Comparison of ENCODE assay signal across 20 cellular contexts in the genomic region with DNA sequence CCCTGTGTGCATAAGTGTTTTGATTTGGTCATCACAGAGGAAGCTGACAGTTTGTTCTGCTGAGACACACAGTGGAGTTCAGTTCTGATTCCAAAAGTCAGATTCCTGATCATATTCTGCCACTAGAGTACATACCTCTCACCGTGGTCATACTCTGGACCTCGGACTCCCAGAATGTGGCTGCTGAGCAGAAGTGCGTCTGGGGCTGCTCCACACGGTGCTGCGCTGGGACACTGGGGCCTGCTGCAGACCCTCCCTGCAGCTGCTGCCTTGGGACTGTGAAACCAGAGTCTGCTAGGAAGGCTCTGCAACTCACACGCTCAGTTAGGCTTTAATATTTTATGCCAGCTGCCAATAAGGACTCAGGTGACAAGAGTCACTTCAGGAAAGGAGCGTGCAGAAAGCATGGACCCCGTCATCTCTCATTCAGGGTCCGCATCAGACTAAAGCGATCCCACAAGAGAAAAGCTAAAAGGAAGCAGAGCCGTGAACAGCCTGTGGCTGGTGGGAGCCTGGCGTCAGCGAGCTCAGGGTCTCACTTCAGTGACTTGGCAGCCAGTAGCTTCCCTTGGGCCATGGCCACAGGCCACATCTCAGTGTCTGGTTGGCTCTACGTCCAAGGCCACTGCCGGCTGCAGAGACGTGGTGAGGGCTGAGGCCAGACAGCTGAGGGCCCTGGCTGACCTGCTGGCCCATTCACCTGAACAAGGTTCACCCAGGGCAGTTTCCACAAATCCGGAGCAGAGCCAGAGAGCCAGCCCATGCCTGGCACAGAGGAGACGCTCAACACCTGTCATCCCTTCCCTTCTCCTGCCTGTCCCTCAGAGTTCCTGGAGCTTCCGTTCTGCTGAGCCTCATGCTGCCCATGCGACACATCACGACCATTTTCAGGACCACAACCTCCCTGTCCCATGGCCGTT. TPM values are rescaled to one million over a fixed set of nuclear protein-coding genes. Genes with fewer than 3 reads are reported as not detected.
DNase-seq lines count a peak whose midpoint lies in the region; ATAC-seq lines count a peak whose summit lies in the region.
"Had no signal": no experiment of that assay in that cellular context is flagged by ENCODE, and none has a peak within 500 bp of the region (broad histone marks: within the 10 kb centered on the region; RNA-seq: fewer than 3 reads in every experiment).

No MANE protein-coding gene starts in this region.

- no peaks in the 10 kb centered on the region for H3K9me3 ChIP-seq in duodenal mucosa (ENCODE audit: control insufficient read depth in 1 of 2, low read length in 2 of 2)
- H3K9me3 ChIP-seq: gastroesophageal sphincter had no signal

- H3K27ac ChIP-seq in duodenal mucosa (ENCODE audit: low read depth, low read length), result peak overlapping the region; percentile 14
- H3K27ac ChIP-seq: cardiac muscle cell, gastroesophageal sphincter had no signal

- H3K4me1 ChIP-seq in duodenal mucosa (ENCODE audit: control insufficient read depth in 1 of 2, insufficient read depth in 2 of 2, low read length in 2 of 2), result peaks cover 22% of the 10 kb centered on the region in 2 donors

- H3K27me3 Mint-ChIP-seq in activated T-cell treated with anti-CD3 and anti-CD28 coated beads, Interleukin-2, amount 50 U/mL, for 72 hours (ENCODE audit: low read depth), result peaks cover 18% of the 10 kb centered on the region

- no peak overlapping the region for H3K4me3 Mint-ChIP-seq in activated T-cell treated with anti-CD3 and anti-CD28 coated beads, Interleukin-2, amount 50 U/mL, for 72 hours
- H3K4me3 Mint-ChIP-seq: activated B cell treated with CpG ODN at 0.5 μM for 24 hours; naive thymus-derived CD4-positive, alpha-beta T cell had no signal

- DNase-seq in ACHN, result peak; percentile 72
- peak; percentile 36 for DNase-seq in NCI-H1694 treated with DMSO at 0.1 percent for 48 hours (lab: John Stamatoyannopoulos, UW)
- peak; percentile 85 for DNase-seq in myocyte (ENCODE audit: low read depth)
- no peak for DNase-seq in activated T-cell treated with anti-CD3 and anti-CD28 coated beads, Interleukin-2, amount 50 U/mL, for 72 hours
- DNase-seq: activated B cell treated with CpG ODN at 0.5 μM for 24 hours; activated naive CD4-positive, alpha-beta T cell treated with anti-CD3 and anti-CD28 coated beads, Interleukin-2, amount 50 U/mL, for 16 hours; Calu3; islet precursor cell; naive thymus-derived CD4-positive, alpha-beta T cell; NCI-H1105; NCI-H524; PC-3; stimulated activated naive CD8-positive, alpha-beta T cell treated with anti-CD3 and anti-CD28 coated beads, Interleukin-15, Interleukin-2, amounts not matched to agents 100 U/mL and 50 U/mL, for 24 hours; T-helper 1 cell had no signal

- H3K36me3 Mint-ChIP-seq in activated T-cell treated with anti-CD3 and anti-CD28 coated beads, Interleukin-2, amount 50 U/mL, for 72 hours (ENCODE audit: insufficient read depth in 2 of 2), result no peaks in the 10 kb centered on the region
- H3K36me3 Mint-ChIP-seq: naive thymus-derived CD4-positive, alpha-beta T cell had no signal

- no peak for ATAC-seq in activated T-cell treated with anti-CD3 and anti-CD28 coated beads, Interleukin-2, amount 50 U/mL, for 72 hours (replicated peaks in 1 of 2)
- ATAC-seq in GM19395 (IDR thresholded peaks at IDR 0.05; ENCODE audit: unreplicated experiment) (no peak), GM21825 (IDR thresholded peaks at IDR 0.05; ENCODE audit: unreplicated experiment) (no peak), HG03045 (IDR thresholded peaks at IDR 0.05; ENCODE audit: unreplicated experiment) (no peak)
- ATAC-seq: gastroesophageal sphincter; naive thymus-derived CD4-positive, alpha-beta T cell; PC-3; stimulated activated naive CD8-positive, alpha-beta T cell treated with anti-CD3 and anti-CD28 coated beads, Interleukin-15, Interleukin-2, amounts not matched to agents 100 U/mL and 50 U/mL, for 24 hours had no signal

- H3K4me1 Mint-ChIP-seq in activated T-cell treated with anti-CD3 and anti-CD28 coated beads, Interleukin-2, amount 50 U/mL, for 72 hours (ENCODE audit: low read depth), result no peaks in the 10 kb centered on the region
- H3K4me1 Mint-ChIP-seq: activated B cell treated with CpG ODN at 0.5 μM for 24 hours; naive thymus-derived CD4-positive, alpha-beta T cell had no signal

- no peaks in the 10 kb centered on the region for H3K27me3 ChIP-seq in duodenal mucosa (ENCODE audit: control insufficient read depth in 1 of 2, insufficient read depth in 2 of 2, low read length in 2 of 2)
- H3K27me3 ChIP-seq: cardiac muscle cell, gastroesophageal sphincter had no signal

- peak overlapping the region in 1 of 2 donors; percentile 5 for H3K4me3 ChIP-seq in duodenal mucosa (ENCODE audit: low read depth in 1 of 2, low read length in 2 of 2)
- H3K4me3 ChIP-seq: cardiac muscle cell, gastroesophageal sphincter had no signal

- H3K27ac Mint-ChIP-seq in activated T-cell treated with anti-CD3 and anti-CD28 coated beads, Interleukin-2, amount 50 U/mL, for 72 hours, result no peak overlapping the region
- H3K27ac Mint-ChIP-seq: activated B cell treated with CpG ODN at 0.5 μM for 24 hours; naive thymus-derived CD4-positive, alpha-beta T cell had no signal

- no peaks in the 10 kb centered on the region for H3K9me3 Mint-ChIP-seq in activated T-cell treated with anti-CD3 and anti-CD28 coated beads, Interleukin-2, amount 50 U/mL, for 72 hours
- H3K9me3 Mint-ChIP-seq: activated B cell treated with CpG ODN at 0.5 μM for 24 hours had no signal

- H3K36me3 ChIP-seq in duodenal mucosa (ENCODE audit: control insufficient read depth in 1 of 2, insufficient read depth in 2 of 2, low read length in 2 of 2), result no peaks in the 10 kb centered on the region
- H3K36me3 ChIP-seq: cardiac muscle cell, gastroesophageal sphincter had no signal

- no peak overlapping the region for H3K9ac ChIP-seq in duodenal mucosa (ENCODE audit: low read depth in 1 of 2, low read length in 2 of 2)

- in situ Hi-C loops in ACHN (cut with HindIII; ENCODE audit: low pct_ligation_motif_present, low pct_unique_long_range_greater_than_20kb, low sequenced_read_pairs), result no loop called here

RNA-seq across cellular contexts. Expression of a gene that starts 24.7 kb away (rescaled TPM):
- 55.6 and 64.5 TPM in 2 replicates for total RNA-seq in myocyte
- 48.3 TPM for polyA plus RNA-seq in myocyte (2012)
- 1 to 10 TPM; 1.3 to 1.5 TPM for total RNA-seq in activated T-cell treated with anti-CD3 and anti-CD28 coated beads, Interleukin-2, amount 50 U/mL, for 72 hours
- polyA plus RNA-seq: naive thymus-derived CD4-positive, alpha-beta T cell had no signal

Comparison
In these comparisons a context has a peak if more than half of its experiments do, and no peak if none do; other contexts are left out.
1. DNase-seq: peak in ACHN (single experiment), NCI-H1694 treated with DMSO at 0.1 percent for 48 hours (single experiment) and myocyte (single experiment); none in activated T-cell treated with anti-CD3 and anti-CD28 coated beads, Interleukin-2, amount 50 U/mL, for 72 hours (0 of 2).
2. RNA of a gene that starts 24.7 kb away (total RNA-seq): 55.6 to 64.5 TPM in myocyte; 1.3 to 1.5 TPM in activated T-cell treated with anti-CD3 and anti-CD28 coated beads, Interleukin-2, amount 50 U/mL, for 72 hours; every median in the first group is over 10 times any median in the second.